29 cellular contexts compared by ENCODE assay signal in genomic region chrX:132708529-132708928, GRCh38.
"Had no signal": no experiment of that assay in that cellular context is flagged by ENCODE, and none has a peak within 500 bp of the region (broad histone marks: within the 10 kb centered on the region; RNA-seq: fewer than 3 reads in every experiment).

No MANE protein-coding gene starts in this region.

- H3K36me3 ChIP-seq: stomach, suprapubic skin, thoracic aorta, thyroid gland, tibial artery, tibial nerve, transverse colon, upper lobe of left lung, upper lobe of right lung, uterus, vagina had no signal

- H3K4me1 Mint-ChIP-seq: stimulated activated effector memory CD8-positive, alpha-beta T cell treated with anti-CD3 and anti-CD28 coated beads, Interleukin-12 subunit alpha, Interleukin-12 subunit beta, amount 100 ng/mL, for 72 hours; stimulated activated memory B cell treated with anti-CD40 and anti-IgM and Interleukin-4, amounts not matched to agents 10 μg/mL and 1 μg/mL and 100 μg/mL, for 72 hours; stimulated activated naive CD8-positive, alpha-beta T cell treated with anti-CD3 and anti-CD28 coated beads, Interleukin-15, amount 100 ng/mL, for 72 hours had no signal

- DNase-seq: stimulated activated CD4-positive, alpha-beta T cell treated with anti-CD3 and anti-CD28 coated beads, Interleukin-2, amount 100 ng/mL, for 48 hours; stimulated activated CD4-positive, alpha-beta T cell treated with anti-CD3 and anti-CD28 coated beads, Interleukin-4, amount 100 ng/mL, for 1 hour; stimulated activated CD4-positive, alpha-beta T cell treated with anti-CD3 and anti-CD28 coated beads, Interleukin-4, amount 100 ng/mL, for 24 hours; stimulated activated CD4-positive, alpha-beta T cell treated with anti-CD3 and anti-CD28 coated beads, Interleukin-4, amount 100 ng/mL, for 4 hours; stimulated activated CD8-positive, alpha-beta memory T cell treated with anti-CD3 and anti-CD28 coated beads, Interleukin-4, amount 100 ng/mL, for 48 hours; stimulated activated naive B cell treated with anti-CD40 and anti-IgM and Interleukin-4, amounts not matched to agents 10 μg/mL and 1 μg/mL and 100 μg/mL, for 72 hours; stimulated activated naive CD4-positive, alpha-beta T cell; stimulated activated naive CD4-positive, alpha-beta T cell treated with Interleukin-2 at 50 U/mL for 16 hours; stimulated activated naive CD8-positive, alpha-beta T cell treated with anti-CD3 and anti-CD28 coated beads, Interleukin-15, amount 100 ng/mL, for 72 hours; stimulated activated naive CD8-positive, alpha-beta T cell treated with anti-CD3 and anti-CD28 coated beads, Interleukin-15, Interleukin-2, amounts not matched to agents 100 U/mL and 50 U/mL, for 24 hours; stomach; substantia nigra; testis; thyroid gland; tibial artery; transverse colon; trophoblast cell; upper lobe of left lung; upper lobe of right lung; uterus had no signal

- H3K27me3 Mint-ChIP-seq: stimulated activated memory B cell treated with anti-CD40 and anti-IgM and Interleukin-4, amounts not matched to agents 10 μg/mL and 1 μg/mL and 100 μg/mL, for 72 hours; stimulated activated naive CD8-positive, alpha-beta T cell treated with anti-CD3 and anti-CD28 coated beads, Interleukin-15, amount 100 ng/mL, for 72 hours; stimulated activated naive CD8-positive, alpha-beta T cell treated with anti-CD3 and anti-CD28 coated beads, Interleukin-15, Interleukin-2, amounts not matched to agents 100 ng/mL and 50 ng/mL, for 24 hours; type B pancreatic cell had no signal

- H3K27ac ChIP-seq: stomach, suprapubic skin, testis, thoracic aorta, thyroid gland, tibial artery, tibial nerve, transverse colon, upper lobe of left lung, upper lobe of right lung, uterus, vagina had no signal

- H3K4me3 ChIP-seq: stomach, suprapubic skin, testis, thoracic aorta, thyroid gland, tibial artery, tibial nerve, transverse colon, upper lobe of left lung, upper lobe of right lung, uterus, vagina had no signal

- FAIRE-seq: urothelium cell line had no signal

- H3K27me3 ChIP-seq: suprapubic skin, testis, tibial artery, transverse colon, upper lobe of left lung, upper lobe of right lung, uterus, vagina had no signal

- H3K4me1 ChIP-seq: suprapubic skin, testis, thyroid gland, tibial artery, tibial nerve, transverse colon, upper lobe of left lung, upper lobe of right lung, uterus, vagina had no signal

- H3K27ac Mint-ChIP-seq: stimulated activated effector memory CD8-positive, alpha-beta T cell treated with anti-CD3 and anti-CD28 coated beads, Interleukin-12 subunit alpha, Interleukin-12 subunit beta, amount 100 ng/mL, for 72 hours; stimulated activated memory B cell treated with anti-CD40 and anti-IgM and Interleukin-4, amounts not matched to agents 10 μg/mL and 1 μg/mL and 100 μg/mL, for 72 hours; stimulated activated naive B cell treated with anti-CD40 and anti-IgM and Interleukin-4, amounts not matched to agents 10 μg/mL and 1 μg/mL and 100 μg/mL, for 72 hours; stimulated activated naive CD8-positive, alpha-beta T cell treated with anti-CD3 and anti-CD28 coated beads, Interleukin-15, amount 100 ng/mL, for 72 hours; stimulated activated naive CD8-positive, alpha-beta T cell treated with anti-CD3 and anti-CD28 coated beads, Interleukin-15, Interleukin-2, amounts not matched to agents 100 ng/mL and 50 ng/mL, for 24 hours; type B pancreatic cell had no signal

- H3K9me3 Mint-ChIP-seq: stimulated activated effector memory CD8-positive, alpha-beta T cell treated with anti-CD3 and anti-CD28 coated beads, Interleukin-12 subunit alpha, Interleukin-12 subunit beta, amount 100 ng/mL, for 72 hours; stimulated activated memory B cell treated with anti-CD40 and anti-IgM and Interleukin-4, amounts not matched to agents 10 μg/mL and 1 μg/mL and 100 μg/mL, for 72 hours; stimulated activated naive B cell treated with anti-CD40 and anti-IgM and Interleukin-4, amounts not matched to agents 10 μg/mL and 1 μg/mL and 100 μg/mL, for 72 hours; stimulated activated naive CD8-positive, alpha-beta T cell treated with anti-CD3 and anti-CD28 coated beads, Interleukin-15, amount 100 ng/mL, for 72 hours; stimulated activated naive CD8-positive, alpha-beta T cell treated with anti-CD3 and anti-CD28 coated beads, Interleukin-15, Interleukin-2, amounts not matched to agents 100 ng/mL and 50 ng/mL, for 24 hours had no signal

- H3K4me3 Mint-ChIP-seq: stimulated activated effector memory CD8-positive, alpha-beta T cell treated with anti-CD3 and anti-CD28 coated beads, Interleukin-12 subunit alpha, Interleukin-12 subunit beta, amount 100 ng/mL, for 72 hours; stimulated activated memory B cell treated with anti-CD40 and anti-IgM and Interleukin-4, amounts not matched to agents 10 μg/mL and 1 μg/mL and 100 μg/mL, for 72 hours; stimulated activated naive B cell treated with anti-CD40 and anti-IgM and Interleukin-4, amounts not matched to agents 10 μg/mL and 1 μg/mL and 100 μg/mL, for 72 hours; stimulated activated naive CD8-positive, alpha-beta T cell treated with anti-CD3 and anti-CD28 coated beads, Interleukin-15, amount 100 ng/mL, for 72 hours; stimulated activated naive CD8-positive, alpha-beta T cell treated with anti-CD3 and anti-CD28 coated beads, Interleukin-15, Interleukin-2, amounts not matched to agents 100 ng/mL and 50 ng/mL, for 24 hours had no signal

- H3K36me3 Mint-ChIP-seq: stimulated activated effector memory CD8-positive, alpha-beta T cell treated with anti-CD3 and anti-CD28 coated beads, Interleukin-12 subunit alpha, Interleukin-12 subunit beta, amount 100 ng/mL, for 72 hours; stimulated activated memory B cell treated with anti-CD40 and anti-IgM and Interleukin-4, amounts not matched to agents 10 μg/mL and 1 μg/mL and 100 μg/mL, for 72 hours; stimulated activated naive B cell treated with anti-CD40 and anti-IgM and Interleukin-4, amounts not matched to agents 10 μg/mL and 1 μg/mL and 100 μg/mL, for 72 hours had no signal

- H3K9me3 ChIP-seq: stomach, suprapubic skin, testis, thoracic aorta, thyroid gland, tibial artery, tibial nerve, transverse colon, upper lobe of left lung, upper lobe of right lung, uterus, vagina had no signal

- ATAC-seq: stimulated activated effector memory CD8-positive, alpha-beta T cell treated with anti-CD3 and anti-CD28 coated beads, Interleukin-12 subunit alpha, Interleukin-12 subunit beta, amount 100 ng/mL, for 72 hours; stimulated activated memory B cell treated with anti-CD40 and anti-IgM and Interleukin-4, amounts not matched to agents 10 μg/mL and 1 μg/mL and 100 μg/mL, for 72 hours; stimulated activated naive B cell treated with anti-CD40 and anti-IgM and Interleukin-4, amounts not matched to agents 10 μg/mL and 1 μg/mL and 100 μg/mL, for 72 hours; stimulated activated naive CD8-positive, alpha-beta T cell treated with anti-CD3 and anti-CD28 coated beads, Interleukin-15, amount 100 ng/mL, for 72 hours; stimulated activated naive CD8-positive, alpha-beta T cell treated with anti-CD3 and anti-CD28 coated beads, Interleukin-15, Interleukin-2, amounts not matched to agents 100 U/mL and 50 U/mL, for 24 hours; upper lobe of right lung had no signal
